ENCODE assay signal across 9 cellular contexts in the genomic region with DNA sequence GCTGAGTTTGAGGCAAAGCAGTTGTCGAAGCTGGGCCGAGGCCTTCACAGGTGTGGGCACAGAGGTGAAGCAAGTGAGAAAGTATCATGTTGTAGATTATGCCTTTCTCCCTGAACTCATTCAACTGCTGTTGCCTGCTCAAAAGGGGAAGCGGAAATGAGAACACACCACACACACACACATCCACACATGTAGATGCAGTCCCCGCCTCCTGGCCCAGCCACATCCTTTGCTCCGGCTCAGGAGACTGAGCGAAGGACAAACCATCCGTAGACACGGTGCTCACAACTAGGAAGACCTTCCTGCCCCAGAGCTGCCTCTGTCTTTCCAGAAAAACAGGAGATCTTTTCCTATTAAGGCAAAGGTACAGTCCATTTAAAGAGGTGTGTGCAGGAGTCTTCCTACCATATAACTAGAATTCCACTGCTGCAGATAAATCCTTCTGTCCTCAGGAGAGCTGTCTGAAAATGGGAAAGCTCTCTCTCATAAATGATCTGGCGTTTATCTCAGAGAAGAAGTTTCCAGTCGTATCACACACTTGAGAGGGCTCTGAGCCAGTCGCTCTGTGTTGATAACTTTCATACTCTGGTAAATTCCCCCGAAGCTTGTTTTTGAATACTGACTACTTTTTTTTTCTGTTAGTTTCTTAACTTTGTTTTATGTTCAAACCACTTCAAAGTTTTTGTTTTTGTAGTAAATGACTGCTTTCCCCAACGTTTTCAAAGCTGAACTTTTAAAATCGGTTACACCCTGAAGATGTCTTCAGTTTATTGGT. TPM values are rescaled to one million over a fixed set of nuclear protein-coding genes. Genes with fewer than 3 reads are reported as not detected.
DNase-seq lines count a peak whose midpoint lies in the region; ATAC-seq, FAIRE-seq and TF ChIP-seq lines count a peak whose summit lies in the region.
"Had no signal": no experiment of that assay in that cellular context is flagged by ENCODE, and none has a peak within 500 bp of the region (broad histone marks: within the 10 kb centered on the region; RNA-seq: fewer than 3 reads in every experiment).

A gene with protein sequence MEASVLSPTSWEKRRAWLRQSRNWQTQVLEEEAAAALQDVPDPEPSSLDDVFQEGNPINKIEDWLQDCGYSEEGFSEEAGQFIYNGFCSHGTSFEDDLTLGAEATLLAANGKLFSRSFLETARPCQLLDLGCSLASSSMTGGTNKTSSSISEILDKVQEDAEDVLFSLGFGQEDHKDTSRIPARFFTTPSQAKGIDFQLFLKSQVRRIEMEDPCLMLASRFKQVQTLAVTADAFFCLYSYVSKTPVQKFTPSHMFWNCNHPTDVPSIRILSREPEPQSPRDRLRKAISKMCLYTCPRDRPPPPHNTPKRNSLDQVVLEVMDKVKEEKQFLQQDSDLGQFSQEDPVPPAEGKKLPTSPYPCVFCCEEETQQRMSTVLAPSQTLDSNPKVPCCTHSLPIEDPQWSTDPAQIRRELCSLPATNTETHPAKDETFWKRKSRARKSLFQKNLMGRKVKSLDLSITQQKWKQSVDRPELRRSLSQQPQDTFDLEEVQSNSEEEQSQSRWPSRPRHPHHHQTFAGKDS (minus strand): TSS at position 161 of the 775 bp plus-strand sequence. CDS start 10,200 bp downstream, outside the sequence.

- POLR2A ChIA-PET in naive thymus-derived CD4-positive, alpha-beta T cell (lab: Charles Lee), result interaction anchor here (0.6 to 7.6 kb wide), 30 partner anchors 8 to 731 kb away, joined by 3 to 309 read pairs (median 4); partner anchors contain the start of genes BLOC1S1, MUCL1 and NCKAP1L

- intact Hi-C loops in naive thymus-derived CD4-positive, alpha-beta T cell (cut with micrococcal nuclease), result loop anchor here (1.0 to 10.0 kb wide), 9 partner anchors 8 to 943 kb away; partner anchors contain the start of genes ITGA5 (in 1 of the 2), MUCL1 (in 1 of the 2) and PYM1 (in 1 of the 2)
- intact Hi-C loops in transverse colon (cut with DNase I; ENCODE audit: low total_unique reads), result no loop called here

- no peaks in the 10 kb centered on the region for H3K9me3 ChIP-seq in naive thymus-derived CD4-positive, alpha-beta T cell (ENCODE audit: control insufficient read depth in 2 of 3, low read length in 3 of 3)
- H3K9me3 ChIP-seq in transverse colon, result no peaks in the 10 kb centered on the region

- H3K9me3 Mint-ChIP-seq in naive thymus-derived CD4-positive, alpha-beta T cell, result peaks cover 0 to 5% (median 0%) of the 10 kb centered on the region in 11 donors

- H3K27ac Mint-ChIP-seq in naive thymus-derived CD4-positive, alpha-beta T cell, result peak within 1 kb of the TSS; percentile 95 to 100 (median 98)

- ATAC-seq in HG02870 (IDR thresholded peaks at IDR 0.05; ENCODE audit: unreplicated experiment), result peak; percentile 85
- peak; percentile 93 for ATAC-seq in naive thymus-derived CD4-positive, alpha-beta T cell

- in situ Hi-C loops in transverse colon (cut with MboI; ENCODE audit: low pct_ligation_motif_present in 1 of 4, low pct_unique_long_range_greater_than_20kb in 1 of 4, low sequenced_read_pairs in 3 of 4), result no loop called here

- no peaks in the 10 kb centered on the region for H3K36me3 ChIP-seq in naive thymus-derived CD4-positive, alpha-beta T cell (ENCODE audit: control insufficient read depth in 2 of 3, insufficient read depth in 3 of 3, low read length in 3 of 3)
- H3K36me3 ChIP-seq in transverse colon, result no peaks in the 10 kb centered on the region

- no peaks in the 10 kb centered on the region for H3K27me3 ChIP-seq in naive thymus-derived CD4-positive, alpha-beta T cell (ENCODE audit: control insufficient read depth in 2 of 2, insufficient read depth in 2 of 2, low read length in 2 of 2)
- no peaks in the 10 kb centered on the region for H3K27me3 ChIP-seq in transverse colon

- peak within 1 kb of the TSS; percentile 67 for H3K4me3 ChIP-seq in naive thymus-derived CD4-positive, alpha-beta T cell (ENCODE audit: low read length)
- H3K4me3 ChIP-seq in transverse colon, result peak within 1 kb of the TSS in 1 of 4 donors; percentile 21

- peaks cover 50 to 51% of the 10 kb centered on the region in 2 donors for H3K4me1 ChIP-seq in naive thymus-derived CD4-positive, alpha-beta T cell (ENCODE audit: control insufficient read depth in 2 of 2, insufficient read depth in 2 of 2, low read length in 2 of 2)
- peaks cover 0 to 5% (median 0%) of the 10 kb centered on the region in 4 donors for H3K4me1 ChIP-seq in transverse colon

- peak; percentile 99 for FAIRE-seq in GM18507 (lab: Jason Lieb, UNC)

- peaks cover 45 to 78% (median 69%) of the 10 kb centered on the region in 7 donors for H3K4me1 Mint-ChIP-seq in naive thymus-derived CD4-positive, alpha-beta T cell

- 28 to 47% methylated on average over 6 to 14 of the region's 14 CpGs for WGBS in transverse colon (ENCODE audit: low coverage in 1 of 2), 2 donors

- no peaks in the 10 kb centered on the region for H3K27me3 Mint-ChIP-seq in naive thymus-derived CD4-positive, alpha-beta T cell

- peak within 1 kb of the TSS; percentile 90 to 98 (median 95) for H3K4me3 Mint-ChIP-seq in naive thymus-derived CD4-positive, alpha-beta T cell

- TF ChIP-seq CTCF in transverse colon (IDR thresholded peaks at IDR 0.05), result no peak

- TF ChIP-seq EP300 in transverse colon (IDR thresholded peaks at IDR 0.05; ENCODE audit: low read depth), result no peak

- peak; percentile 83 for TF ChIP-seq POLR2A in Raji (IDR thresholded peaks at IDR 0.05; ENCODE audit: insufficient read depth, low read depth, low read length)
- TF ChIP-seq POLR2A in transverse colon (IDR thresholded peaks at IDR 0.05), result peak; percentile 55

- CTCF ChIA-PET in naive thymus-derived CD4-positive, alpha-beta T cell (lab: Charles Lee), result interaction anchor here (0.6 to 7.5 kb wide), 12 partner anchors 9 to 263 kb away, joined by 3 to 68 read pairs (median 7); partner anchors contain the start of gene MUCL1

- DNase-seq in GM18507 (ENCODE audit: extremely low spot score, insufficient read length, low read depth) (peak; percentile 71), transverse colon (peak; percentile 71), SHP77 treated with DMSO at 0.1 percent for 48 hours (lab: John Stamatoyannopoulos, UW) (no peak), T1000 (lab: John Stamatoyannopoulos, UW) (no peak)
- peak; percentile 93 for DNase-seq in activated effector memory CD4-positive, alpha-beta T cell treated with anti-CD3 and anti-CD28 coated beads, Interleukin-2, amount 50 U/mL, for 16 hours
- DNase-seq in naive thymus-derived CD4-positive, alpha-beta T cell, result peak; percentile 55 to 94 (median 90)

- peak within 1 kb of the TSS; percentile 94 for H3K27ac ChIP-seq in naive thymus-derived CD4-positive, alpha-beta T cell (ENCODE audit: low read depth, low read length)
- peak within 1 kb of the TSS; percentile 23 to 54 (median 38) for H3K27ac ChIP-seq in transverse colon

- peaks cover 7 to 50% (median 43%) of the 10 kb centered on the region in 5 donors for H3K36me3 Mint-ChIP-seq in naive thymus-derived CD4-positive, alpha-beta T cell

RNA-seq across cellular contexts. Expression of the gene that starts here (rescaled TPM):
- 100 to 1,000 TPM; 120 to 301 (median 186) TPM for total RNA-seq in naive thymus-derived CD4-positive, alpha-beta T cell
- 100 to 1,000 TPM; 183 to 314 TPM for polyA plus RNA-seq in naive thymus-derived CD4-positive, alpha-beta T cell
- total RNA-seq in transverse colon, result 10 to 100 TPM in 1 of 4 donors, 1 to 10 TPM in 3; 1.6 to 15.3 (median 4.3) TPM
- total RNA-seq: kidney epithelial cell had no signal

Comparison
In these comparisons a context has a peak if more than half of its experiments do, and no peak if none do; other contexts are left out.
1. RNA of the gene that starts here (total RNA-seq): 120 to 301 TPM in naive thymus-derived CD4-positive, alpha-beta T cell; 1.6 to 15.3 TPM in transverse colon; every median in the first group is over 4 times any median in the second.
2. DNase-seq: peak in GM18507 (single experiment), activated effector memory CD4-positive, alpha-beta T cell treated with anti-CD3 and anti-CD28 coated beads, Interleukin-2, amount 50 U/mL, for 16 hours (single experiment), naive thymus-derived CD4-positive, alpha-beta T cell (9 of 9) and transverse colon (single experiment); none in SHP77 treated with DMSO at 0.1 percent for 48 hours (single experiment) and T1000 (single experiment).